Comparison of ENCODE assay signal across 10 cellular contexts in the genomic region with DNA sequence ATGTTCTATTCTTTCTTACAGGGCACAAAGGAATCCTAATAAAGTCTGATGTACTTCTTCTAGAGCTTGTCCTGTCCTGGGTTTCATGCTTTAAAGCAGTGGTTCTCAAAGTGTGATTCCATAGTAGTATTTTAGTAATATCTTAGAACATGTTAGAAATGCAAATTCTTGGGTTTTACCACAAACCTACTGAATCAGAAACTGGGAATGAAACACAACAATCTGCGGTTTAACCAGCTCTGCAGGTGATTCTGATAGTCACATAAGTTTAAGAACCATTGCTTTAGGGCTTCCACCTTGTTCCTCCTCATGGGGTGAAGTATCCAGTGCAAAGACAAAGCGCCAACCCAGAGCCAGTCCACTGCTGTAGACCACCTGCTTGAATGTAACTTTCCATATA. TPM values are rescaled to one million over a fixed set of nuclear protein-coding genes. Genes with fewer than 3 reads are reported as not detected.
DNase-seq lines count a peak whose midpoint lies in the region; ATAC-seq and TF ChIP-seq lines count a peak whose summit lies in the region.
"Had no signal": no experiment of that assay in that cellular context is flagged by ENCODE, and none has a peak within 500 bp of the region (broad histone marks: within the 10 kb centered on the region; RNA-seq: fewer than 3 reads in every experiment).

No MANE protein-coding gene starts in this region.

- H3K27me3 ChIP-seq in stomach: no peaks in the 10 kb centered on the region
- H3K27me3 ChIP-seq: ovary, SJCRH30 had no signal

- H3K4me1 ChIP-seq in stomach: peaks cover 0 to 2% (median under 1%) of the 10 kb centered on the region in 4 donors

- H3K4me3 ChIP-seq in stomach: no peak overlapping the region
- H3K4me3 ChIP-seq: ovary, SJCRH30 had no signal

- TF ChIP-seq CTCF in stomach (IDR thresholded peaks at IDR 0.05): no peak

- no peak for TF ChIP-seq POLR2A in stomach (IDR thresholded peaks at IDR 0.05)

- intact Hi-C loops in stomach (cut with DNase I; ENCODE audit: low total_unique reads): no loop called here

- DNase-seq in EH (ENCODE audit: low read depth): peak; percentile 72
- DNase-seq in HT1080 (ENCODE audit: low read depth): peak; percentile 34
- no peak for DNase-seq in effector CD4-positive, alpha-beta T cell
- no peak for DNase-seq in stomach
- no peak for DNase-seq in NOMO-1 (lab: John Stamatoyannopoulos, UW; ENCODE audit: unreplicated experiment in 2 of 2)
- DNase-seq: ovary, SJCRH30 had no signal

- no peak for TF ChIP-seq EP300 in stomach (IDR thresholded peaks at IDR 0.05)

- no peak overlapping the region for H3K27ac ChIP-seq in stomach
- H3K27ac ChIP-seq: ovary, SJCRH30 had no signal

- WGBS in stomach, 5 donors: 86 to 90% (median 88%) methylated on average over 2 of the region's 2 CpGs

- H3K36me3 ChIP-seq in stomach: no peaks in the 10 kb centered on the region
- H3K36me3 ChIP-seq: ovary, SJCRH30 had no signal

- peak; percentile 96 for ATAC-seq in GM19351 (IDR thresholded peaks at IDR 0.05; ENCODE audit: unreplicated experiment)
- ATAC-seq in HG02840 (IDR thresholded peaks at IDR 0.05; ENCODE audit: low FRiP score, unreplicated experiment): peak; percentile 65
- no peak for ATAC-seq in HG03135 (IDR thresholded peaks at IDR 0.05; ENCODE audit: unreplicated experiment)

- H3K9me3 ChIP-seq in stomach: no peaks in the 10 kb centered on the region
- H3K9me3 ChIP-seq: ovary, SJCRH30 had no signal

RNA-seq across cellular contexts. Expression of gene NGF, which starts 41.1 kb away (rescaled TPM):
- 0.84 and 0.88 TPM in 2 replicates for total RNA-seq in HT1080 (2014; rRNA removed; shearing (Covaris generic))
- polyA plus RNA-seq in HT1080 (2015; cell fraction: cytosol; rRNA removed): 0.35 TPM in 1 of 2 replicates, not detected in the other
- polyA plus RNA-seq in HT1080 (2015; cell fraction: nucleus; rRNA removed): 0.22 and 0.26 TPM in 2 replicates
- total RNA-seq in stomach: 1 to 10 TPM in 3 of 5 donors, not detected in 2; 1.8 to 3.1 (median 2.2) TPM
- polyA plus RNA-seq in stomach: 1 to 10 TPM in 1 of 3 donors, under 1 TPM in 1, not detected in 1; 0.31 to 1.5 TPM

Comparison
In these comparisons a context has a peak if more than half of its experiments do, and no peak if none do; other contexts are left out.
1. DNase-seq: peak in EH (single experiment) and HT1080 (single experiment); none in effector CD4-positive, alpha-beta T cell (single experiment), stomach (single experiment) and NOMO-1 (0 of 2).